ENCODE assay signal across 26 cellular contexts in genomic region chr6:44951253-44951656, GRCh38.
DNase-seq lines count a peak whose midpoint lies in the region; ATAC-seq and TF ChIP-seq lines count a peak whose summit lies in the region.
"Had no signal": no experiment of that assay in that cellular context is flagged by ENCODE, and none has a peak within 500 bp of the region (broad histone marks: within the 10 kb centered on the region; RNA-seq: fewer than 3 reads in every experiment).

No MANE protein-coding gene starts in this region.

- CTCF ChIA-PET in T-cell (lab: Charles Lee) = interaction anchor here (0.6 to 0.7 kb wide), 2 partner anchors 223 to 225 kb away, joined by 3 to 7 read pairs; no protein-coding TSS in a partner anchor
- CTCF ChIA-PET in naive thymus-derived CD4-positive, alpha-beta T cell (lab: Charles Lee) = interaction anchor here (1.4 kb wide), 1 partner anchor 20 kb away, joined by 4 read pairs; no protein-coding TSS in a partner anchor

- peaks cover 10% of the 10 kb centered on the region for H3K36me3 ChIP-seq in DND-41 (ENCODE audit: insufficient read depth, low read length)
- H3K36me3 ChIP-seq in naive thymus-derived CD4-positive, alpha-beta T cell (ENCODE audit: control insufficient read depth in 2 of 3, insufficient read depth in 3 of 3, low read length in 3 of 3) = no peaks in the 10 kb centered on the region
- no peaks in the 10 kb centered on the region for H3K36me3 ChIP-seq in lower lobe of right lung
- H3K36me3 ChIP-seq: BLaER1, HAP-1 had no signal

- no peaks in the 10 kb centered on the region for H3K27me3 Mint-ChIP-seq in activated T-cell treated with anti-CD3 and anti-CD28 coated beads, Interleukin-2, amount 50 U/mL, for 4 hours (ENCODE audit: low read depth)
- H3K27me3 Mint-ChIP-seq in activated T-cell treated with anti-CD3 and anti-CD28 coated beads, Interleukin-2, amount 50 U/mL, for 72 hours (ENCODE audit: low read depth) = no peaks in the 10 kb centered on the region
- no peaks in the 10 kb centered on the region for H3K27me3 Mint-ChIP-seq in T-cell
- H3K27me3 Mint-ChIP-seq in naive thymus-derived CD4-positive, alpha-beta T cell = no peaks in the 10 kb centered on the region
- H3K27me3 Mint-ChIP-seq: CD4-positive, CD25-positive, alpha-beta regulatory T cell had no signal

- peaks cover 27% of the 10 kb centered on the region for H3K9me3 Mint-ChIP-seq in activated T-cell treated with anti-CD3 and anti-CD28 coated beads, Interleukin-2, amount 50 U/mL, for 4 hours
- H3K9me3 Mint-ChIP-seq in activated T-cell treated with anti-CD3 and anti-CD28 coated beads, Interleukin-2, amount 50 U/mL, for 72 hours = peaks cover 5 to 8% of the 10 kb centered on the region in 2 donors
- peaks cover 0 to 12% (median 8%) of the 10 kb centered on the region in 3 donors for H3K9me3 Mint-ChIP-seq in T-cell
- H3K9me3 Mint-ChIP-seq in naive thymus-derived CD4-positive, alpha-beta T cell = peaks cover 0 to 29% (median 17%) of the 10 kb centered on the region in 11 donors

- intact Hi-C loops in naive thymus-derived CD4-positive, alpha-beta T cell (cut with micrococcal nuclease) = no loop called here
- intact Hi-C loops in lower lobe of right lung (cut with DNase I) = no loop called here

- H3K27me3 ChIP-seq in DND-41 (ENCODE audit: insufficient read depth, low read length, poor library complexity) = no peaks in the 10 kb centered on the region
- H3K27me3 ChIP-seq in naive thymus-derived CD4-positive, alpha-beta T cell (ENCODE audit: control insufficient read depth in 2 of 2, insufficient read depth in 2 of 2, low read length in 2 of 2) = no peaks in the 10 kb centered on the region
- H3K27me3 ChIP-seq in lower lobe of right lung (ENCODE audit: low read depth) = no peaks in the 10 kb centered on the region
- H3K27me3 ChIP-seq: BLaER1, SJCRH30 had no signal

- no peak overlapping the region for H2AFZ ChIP-seq in DND-41 (ENCODE audit: low read depth, low read length)
- H2AFZ ChIP-seq: GM23338 had no signal

- peaks cover 18% of the 10 kb centered on the region for H3K4me1 ChIP-seq in DND-41 (ENCODE audit: insufficient read depth, low read length)
- H3K4me1 ChIP-seq in naive thymus-derived CD4-positive, alpha-beta T cell (ENCODE audit: control insufficient read depth in 2 of 2, insufficient read depth in 2 of 2, low read length in 2 of 2) = peaks cover 0 to 12% of the 10 kb centered on the region in 2 donors
- no peaks in the 10 kb centered on the region for H3K4me1 ChIP-seq in lower lobe of right lung
- H3K4me1 ChIP-seq: BLaER1, HAP-1, SJCRH30 had no signal

- H3K9me3 ChIP-seq in DND-41 (ENCODE audit: insufficient read depth, low read length, severe bottlenecking) (peaks cover 14% of the 10 kb centered on the region), lower lobe of right lung (peaks cover 21% of the 10 kb centered on the region)
- H3K9me3 ChIP-seq in naive thymus-derived CD4-positive, alpha-beta T cell (ENCODE audit: control insufficient read depth in 2 of 3, low read length in 3 of 3) = peaks cover 0 to 7% (median 3%) of the 10 kb centered on the region in 3 experiments
- H3K9me3 ChIP-seq: HAP-1 had no signal

- H3K4me1 Mint-ChIP-seq in activated T-cell treated with anti-CD3 and anti-CD28 coated beads, Interleukin-2, amount 50 U/mL, for 4 hours (ENCODE audit: low read depth) = peaks cover 11% of the 10 kb centered on the region
- H3K4me1 Mint-ChIP-seq in activated T-cell treated with anti-CD3 and anti-CD28 coated beads, Interleukin-2, amount 50 U/mL, for 72 hours (ENCODE audit: low read depth) = peaks cover 18% of the 10 kb centered on the region
- peaks cover 10 to 14% (median 11%) of the 10 kb centered on the region in 3 donors for H3K4me1 Mint-ChIP-seq in T-cell
- peaks cover 9 to 15% (median 14%) of the 10 kb centered on the region in 7 donors for H3K4me1 Mint-ChIP-seq in naive thymus-derived CD4-positive, alpha-beta T cell
- H3K4me1 Mint-ChIP-seq: GM23338 had no signal

- no peak for TF ChIP-seq CTCF in DND-41 (IDR thresholded peaks at IDR 0.05; ENCODE audit: borderline replicate concordance, extremely low read depth, low read length, poor library complexity, severe bottlenecking)
- no peak for TF ChIP-seq CTCF in lower lobe of right lung (IDR thresholded peaks at IDR 0.05)

- peak overlapping the region; percentile 11; the same call in 1 of the 2 replicates for H3K4me2 ChIP-seq in DND-41 (ENCODE audit: insufficient read depth, low read length)
- H3K4me2 ChIP-seq: BLaER1, GM23338, KMS-11 had no signal

- H3K9ac ChIP-seq in DND-41 (ENCODE audit: low read depth, low read length) = no peak overlapping the region
- H3K9ac ChIP-seq: BLaER1, KMS-11 had no signal

- POLR2A ChIA-PET in T-cell (lab: Charles Lee) = interaction anchor here (0.6 to 0.7 kb wide), 2 partner anchors 19 to 30 kb away, joined by 3 to 5 read pairs; no protein-coding TSS in a partner anchor
- POLR2A ChIA-PET in naive thymus-derived CD4-positive, alpha-beta T cell (lab: Charles Lee) = interaction anchor here (0.6 kb wide), 1 partner anchor 350 kb away, joined by 3 read pairs; no protein-coding TSS in a partner anchor

- no peaks in the 10 kb centered on the region for H4K20me1 ChIP-seq in DND-41 (ENCODE audit: insufficient read depth, low read length)
- H4K20me1 ChIP-seq: BLaER1 had no signal

- ATAC-seq in activated T-cell treated with anti-CD3 and anti-CD28 coated beads, Interleukin-2, amount 50 U/mL, for 4 hours = peak; percentile 14 to 23
- no peak for ATAC-seq in activated T-cell treated with anti-CD3 and anti-CD28 coated beads, Interleukin-2, amount 50 U/mL, for 72 hours (replicated peaks in 1 of 2)
- peak; percentile 98 for ATAC-seq in DND-41 (ENCODE audit: insufficient read depth, low read depth)
- peak in 3 of 4 experiments; percentile 40 to 64 (median 55) for ATAC-seq in T-cell (replicated peaks in 1 of 4)
- peak; percentile 27 for ATAC-seq in naive thymus-derived CD4-positive, alpha-beta T cell
- no peak for ATAC-seq in lower lobe of right lung
- ATAC-seq: GM23338, Right ventricle myocardium inferior, SK-N-SH treated with all-trans-retinoic acid at 6 μM for 48 hours had no signal

- H3K4me3 ChIP-seq in DND-41 (ENCODE audit: low read depth in 1 of 2, low read length in 2 of 2) (no peak overlapping the region), lower lobe of right lung (no peak overlapping the region)
- H3K4me3 ChIP-seq in naive thymus-derived CD4-positive, alpha-beta T cell (ENCODE audit: low read length) = no peak overlapping the region
- H3K4me3 ChIP-seq: BLaER1, GM23338, HAP-1, SJCRH30 had no signal

- no peaks in the 10 kb centered on the region for H3K79me2 ChIP-seq in DND-41 (ENCODE audit: insufficient read depth, low read length)

- no peak overlapping the region for H3K27ac Mint-ChIP-seq in activated T-cell treated with anti-CD3 and anti-CD28 coated beads, Interleukin-2, amount 50 U/mL, for 72 hours
- peak overlapping the region in 1 of 2 donors; percentile 33 for H3K27ac Mint-ChIP-seq in T-cell
- H3K27ac Mint-ChIP-seq in naive thymus-derived CD4-positive, alpha-beta T cell = peak overlapping the region in 5 of 9 donors; percentile 1 to 77 (median 26)
- H3K27ac Mint-ChIP-seq: CD4-positive, CD25-positive, alpha-beta regulatory T cell; GM23338 had no signal

- no peak for DNase-seq in activated T-cell treated with anti-CD3 and anti-CD28 coated beads, Interleukin-2, amount 50 U/mL, for 4 hours
- no peak for DNase-seq in activated T-cell treated with anti-CD3 and anti-CD28 coated beads, Interleukin-2, amount 50 U/mL, for 72 hours
- DNase-seq in DND-41 = peak; percentile 54
- no peak for DNase-seq in T-cell
- peak in 4 of 9 donors; percentile 11 to 34 (median 24) for DNase-seq in naive thymus-derived CD4-positive, alpha-beta T cell
- DNase-seq in lower lobe of right lung = no peak
- no peak for DNase-seq in Ammon's horn (ENCODE audit: low spot score)
- DNase-seq in NCI-H1694 treated with DMSO at 0.1 percent for 48 hours (lab: John Stamatoyannopoulos, UW) = no peak
- DNase-seq: 8988T; CD4-positive, CD25-positive, alpha-beta regulatory T cell; COR-L47; DMS53; IMR-90; NCI-H1092; NCI-H1436; NCI-H1930; NCI-H2107; NCI-H524; NCI-H748 treated with DMSO at 0.1 percent for 48 hours; SJCRH30 had no signal

- H3K27ac ChIP-seq in DND-41 (ENCODE audit: low read length) (peak overlapping the region; percentile 71), lower lobe of right lung (no peak overlapping the region)
- H3K27ac ChIP-seq in naive thymus-derived CD4-positive, alpha-beta T cell (ENCODE audit: low read depth, low read length) = no peak overlapping the region
- H3K27ac ChIP-seq: BLaER1, KMS-11, SJCRH30 had no signal

- H3K4me3 Mint-ChIP-seq in activated T-cell treated with anti-CD3 and anti-CD28 coated beads, Interleukin-2, amount 50 U/mL, for 4 hours = no peak overlapping the region
- H3K4me3 Mint-ChIP-seq in activated T-cell treated with anti-CD3 and anti-CD28 coated beads, Interleukin-2, amount 50 U/mL, for 72 hours = no peak overlapping the region
- no peak overlapping the region for H3K4me3 Mint-ChIP-seq in T-cell
- peak overlapping the region in 5 of 10 donors; percentile 2 to 67 (median 41) for H3K4me3 Mint-ChIP-seq in naive thymus-derived CD4-positive, alpha-beta T cell
- H3K4me3 Mint-ChIP-seq: CD4-positive, CD25-positive, alpha-beta regulatory T cell; GM23338 had no signal

- peaks cover 23% of the 10 kb centered on the region for H3K36me3 Mint-ChIP-seq in activated T-cell treated with anti-CD3 and anti-CD28 coated beads, Interleukin-2, amount 50 U/mL, for 4 hours (ENCODE audit: insufficient read depth)
- H3K36me3 Mint-ChIP-seq in activated T-cell treated with anti-CD3 and anti-CD28 coated beads, Interleukin-2, amount 50 U/mL, for 72 hours (ENCODE audit: insufficient read depth in 2 of 2) = peaks cover 17 to 31% of the 10 kb centered on the region in 2 donors
- H3K36me3 Mint-ChIP-seq in T-cell = peaks cover 31% of the 10 kb centered on the region
- peaks cover 0 to 44% (median 29%) of the 10 kb centered on the region in 5 donors for H3K36me3 Mint-ChIP-seq in naive thymus-derived CD4-positive, alpha-beta T cell

Comparison
In these comparisons a context has a peak if more than half of its experiments do, and no peak if none do; other contexts are left out.
1. ATAC-seq: peak in activated T-cell treated with anti-CD3 and anti-CD28 coated beads, Interleukin-2, amount 50 U/mL, for 4 hours (2 of 2), DND-41 (single experiment), T-cell (3 of 4) and naive thymus-derived CD4-positive, alpha-beta T cell (single experiment); none in activated T-cell treated with anti-CD3 and anti-CD28 coated beads, Interleukin-2, amount 50 U/mL, for 72 hours (0 of 2) and lower lobe of right lung (0 of 2).